8 cellular contexts compared by ENCODE assay signal in the genomic region with DNA sequence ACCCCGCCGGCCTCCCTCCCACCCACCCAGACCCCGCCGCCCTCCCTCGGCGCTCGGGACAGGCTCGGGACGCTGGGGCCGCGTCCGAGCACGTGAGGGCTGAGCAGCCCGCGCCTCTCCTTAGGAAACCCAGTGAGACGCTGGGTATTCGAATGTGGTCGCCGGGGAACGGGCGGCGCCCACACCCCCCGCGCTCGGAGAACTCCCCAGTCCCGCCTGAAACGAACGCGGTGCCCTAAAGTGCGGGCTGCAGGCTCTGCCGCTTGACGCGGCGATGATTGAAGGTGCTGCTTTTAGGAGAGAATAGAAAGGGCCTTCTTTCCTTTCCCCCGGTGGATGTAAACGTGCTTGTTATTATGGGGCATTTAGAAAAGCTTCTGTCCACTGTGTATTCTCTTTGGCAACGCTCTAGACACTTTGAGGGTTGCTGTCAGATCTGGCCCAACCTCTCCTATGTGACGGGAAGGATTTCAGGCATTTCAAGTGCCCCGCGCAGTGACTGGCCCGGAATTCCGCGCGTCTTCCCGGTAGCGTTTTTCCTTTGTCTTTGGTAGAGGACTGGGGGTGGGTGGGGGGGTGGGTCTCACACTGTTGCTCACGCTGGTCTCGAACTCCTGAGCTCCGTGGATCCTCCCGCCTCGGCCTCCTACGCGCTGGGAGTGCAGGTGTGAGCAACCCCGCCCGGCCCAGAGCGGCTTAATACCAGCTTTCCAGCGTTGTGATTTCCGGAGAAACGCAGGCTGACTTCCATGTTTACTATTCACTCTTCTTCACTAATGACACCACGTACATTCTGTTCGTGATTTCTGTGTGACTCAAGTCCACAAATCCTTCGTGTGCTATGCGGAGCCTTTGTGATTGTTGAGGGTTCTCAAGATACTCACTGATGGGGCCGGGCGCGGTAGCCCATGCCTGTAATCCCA. TPM values are rescaled to one million over a fixed set of nuclear protein-coding genes. Genes with fewer than 3 reads are reported as not detected.
DNase-seq lines count a peak whose midpoint lies in the region; ATAC-seq lines count a peak whose summit lies in the region.

No MANE protein-coding gene starts in this region.

- peaks cover 23% of the 10 kb centered on the region for H3K4me1 Mint-ChIP-seq in activated naive CD8-positive, alpha-beta T cell treated with anti-CD3 and anti-CD28 coated beads for 36 hours

- peak; percentile 75 for DNase-seq in GM04503 (ENCODE audit: low read depth)
- DNase-seq in RPMI8226: peak; percentile 66
- DNase-seq in activated naive CD8-positive, alpha-beta T cell treated with anti-CD3 and anti-CD28 coated beads for 36 hours: peak; percentile 50
- peak; percentile 64 for DNase-seq in left ventricle myocardium superior
- peak; percentile 59 for DNase-seq in renal cortical epithelial cell (ENCODE audit: low read depth)
- no peak for DNase-seq in 8988T

- intact Hi-C loops in left ventricle myocardium superior (cut with micrococcal nuclease): no loop called here

- ATAC-seq in HG02840 (IDR thresholded peaks at IDR 0.05; ENCODE audit: low FRiP score, unreplicated experiment) (peak; percentile 10), left ventricle myocardium superior (peak; percentile 58), GM21367 (IDR thresholded peaks at IDR 0.05; ENCODE audit: unreplicated experiment) (no peak)

- H3K4me3 Mint-ChIP-seq in activated naive CD8-positive, alpha-beta T cell treated with anti-CD3 and anti-CD28 coated beads for 36 hours: peak overlapping the region; percentile 77

- H3K36me3 Mint-ChIP-seq in activated naive CD8-positive, alpha-beta T cell treated with anti-CD3 and anti-CD28 coated beads for 36 hours: no peaks in the 10 kb centered on the region

- H3K27ac Mint-ChIP-seq in activated naive CD8-positive, alpha-beta T cell treated with anti-CD3 and anti-CD28 coated beads for 36 hours: peak overlapping the region; percentile 77

- no peaks in the 10 kb centered on the region for H3K9me3 Mint-ChIP-seq in activated naive CD8-positive, alpha-beta T cell treated with anti-CD3 and anti-CD28 coated beads for 36 hours

- peaks cover 10% of the 10 kb centered on the region for H3K27me3 Mint-ChIP-seq in activated naive CD8-positive, alpha-beta T cell treated with anti-CD3 and anti-CD28 coated beads for 36 hours

RNA-seq across cellular contexts. Expression of a gene that starts 21.8 kb away (rescaled TPM):
- 10 to 100 TPM; 59.4 to 67.2 TPM for total RNA-seq in activated naive CD8-positive, alpha-beta T cell treated with anti-CD3 and anti-CD28 coated beads for 36 hours
- total RNA-seq in left ventricle myocardium superior (41.5 TPM), renal cortical epithelial cell (20.1 and 35.5 TPM in 2 replicates)

RNA-seq across cellular contexts. Expression of a gene that starts 39.2 kb away (rescaled TPM):
- 10 to 100 TPM; 49.9 to 51.3 TPM for total RNA-seq in activated naive CD8-positive, alpha-beta T cell treated with anti-CD3 and anti-CD28 coated beads for 36 hours
- total RNA-seq in left ventricle myocardium superior (90.4 TPM), renal cortical epithelial cell (31.1 and 52.4 TPM in 2 replicates)

RNA-seq across cellular contexts. Expression of a gene that starts 47.2 kb away (rescaled TPM):
- total RNA-seq in activated naive CD8-positive, alpha-beta T cell treated with anti-CD3 and anti-CD28 coated beads for 36 hours: 100 to 1,000 TPM; 156 to 163 TPM
- total RNA-seq in left ventricle myocardium superior (30.8 TPM), renal cortical epithelial cell (30.6 and 100 TPM in 2 replicates)
